In the genomic region with DNA sequence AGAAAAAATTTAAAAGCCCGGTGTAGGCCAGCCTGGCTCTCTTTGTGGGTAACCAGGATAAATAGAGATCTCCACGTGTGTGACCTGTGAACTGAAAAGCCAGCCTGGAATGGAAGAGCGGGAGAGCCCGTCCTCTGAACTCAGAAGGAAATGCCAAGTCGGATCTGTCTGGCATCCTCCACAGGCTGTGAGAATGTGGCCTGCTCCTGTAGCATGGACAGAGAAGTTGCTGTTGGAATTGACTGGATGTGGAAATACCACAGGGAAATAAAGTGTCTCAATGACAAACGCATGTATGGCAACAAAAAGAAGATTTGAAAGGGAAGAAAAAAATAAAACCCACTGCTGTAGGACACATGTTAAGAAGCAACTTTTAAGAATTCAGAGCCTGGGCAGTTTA, we compare ENCODE assay signal across 24 cellular contexts.
"Had no signal": no experiment of that assay in that cellular context is flagged by ENCODE, and none has a peak within 500 bp of the region (broad histone marks: within the 10 kb centered on the region; RNA-seq: fewer than 3 reads in every experiment).

No MANE protein-coding gene starts in this region.

- H3K36me3 ChIP-seq: neural progenitor cell, WERI-Rb-1 had no signal

- H3K9me3 Mint-ChIP-seq: activated CD4-positive, alpha-beta memory T cell treated with anti-CD3 and anti-CD28 coated beads, Interleukin-2, amount 10 ng/mL, durations not matched to agents 7 days and 5 days; activated naive CD8-positive, alpha-beta T cell treated with anti-CD3 and anti-CD28 coated beads, Interleukin-2, amount 50 U/mL, for 24 hours; activated T-cell treated with anti-CD3 and anti-CD28 coated beads, Interleukin-2, amount 50 U/mL, for 4 hours; central memory CD8-positive, alpha-beta T cell; endodermal cell; neural progenitor cell; stimulated activated naive CD8-positive, alpha-beta T cell treated with anti-CD3 and anti-CD28 coated beads, Interleukin-15, Interleukin-2, amounts not matched to agents 100 ng/mL and 50 ng/mL, for 24 hours had no signal

- H3K4me3 Mint-ChIP-seq: activated CD4-positive, alpha-beta memory T cell treated with anti-CD3 and anti-CD28 coated beads, Interleukin-2, amount 10 ng/mL, durations not matched to agents 7 days and 5 days; activated CD4-positive, alpha-beta T cell treated with anti-CD3 and anti-CD28 coated beads for 36 hours; activated naive CD8-positive, alpha-beta T cell treated with anti-CD3 and anti-CD28 coated beads, Interleukin-2, amount 50 U/mL, for 24 hours; activated T-cell treated with anti-CD3 and anti-CD28 coated beads, Interleukin-2, amount 50 U/mL, for 4 hours; central memory CD8-positive, alpha-beta T cell; endodermal cell; neural progenitor cell; stimulated activated naive CD8-positive, alpha-beta T cell treated with anti-CD3 and anti-CD28 coated beads, Interleukin-15, Interleukin-2, amounts not matched to agents 100 ng/mL and 50 ng/mL, for 24 hours; T-helper 17 cell had no signal

- H3K4me1 Mint-ChIP-seq: endodermal cell had no signal

- H3K27me3 ChIP-seq: brain microvascular endothelial cell, colonic mucosa, heart left ventricle, right atrium auricular region, suprapubic skin, transverse colon, vagina had no signal

- H3K4me1 ChIP-seq: colonic mucosa, neural progenitor cell, prostate gland had no signal

- ATAC-seq: activated CD4-positive, alpha-beta T cell treated with anti-CD3 and anti-CD28 coated beads for 36 hours; activated naive CD8-positive, alpha-beta T cell treated with anti-CD3 and anti-CD28 coated beads, Interleukin-2, amount 50 U/mL, for 24 hours; activated T-cell treated with anti-CD3 and anti-CD28 coated beads, Interleukin-2, amount 50 U/mL, for 4 hours; heart left ventricle; left lobe of liver; T-helper 17 cell had no signal

- H3K27me3 Mint-ChIP-seq: activated CD4-positive, alpha-beta memory T cell treated with anti-CD3 and anti-CD28 coated beads, Interleukin-2, amount 10 ng/mL, durations not matched to agents 7 days and 5 days; activated CD4-positive, alpha-beta T cell treated with anti-CD3 and anti-CD28 coated beads for 36 hours; activated naive CD8-positive, alpha-beta T cell treated with anti-CD3 and anti-CD28 coated beads, Interleukin-2, amount 50 U/mL, for 24 hours; central memory CD8-positive, alpha-beta T cell; stimulated activated naive CD8-positive, alpha-beta T cell treated with anti-CD3 and anti-CD28 coated beads, Interleukin-15, Interleukin-2, amounts not matched to agents 100 ng/mL and 50 ng/mL, for 24 hours; T-helper 17 cell had no signal

- H3K9me3 ChIP-seq: colonic mucosa, heart left ventricle, prostate gland, right atrium auricular region, suprapubic skin, transverse colon, vagina had no signal

- H3K27ac ChIP-seq: brain microvascular endothelial cell, colonic mucosa, heart left ventricle, neural progenitor cell, prostate gland, right atrium auricular region, suprapubic skin, transverse colon, vagina, WERI-Rb-1 had no signal

- H3K4me3 ChIP-seq: colonic mucosa, heart left ventricle, lung, neural progenitor cell, prostate gland, right atrium auricular region, suprapubic skin, transverse colon, vagina had no signal

- DNase-seq: activated CD4-positive, alpha-beta memory T cell treated with anti-CD3 and anti-CD28 coated beads, Interleukin-2, amount 10 ng/mL, durations not matched to agents 7 days and 5 days; activated CD4-positive, alpha-beta T cell treated with anti-CD3 and anti-CD28 coated beads for 36 hours; activated gamma-delta T cell; activated naive CD8-positive, alpha-beta T cell treated with anti-CD3 and anti-CD28 coated beads, Interleukin-2, amount 50 U/mL, for 24 hours; activated T-cell treated with anti-CD3 and anti-CD28 coated beads, Interleukin-2, amount 50 U/mL, for 4 hours; aorta; brain microvascular endothelial cell; colonic mucosa; endodermal cell; foreskin melanocyte; heart left ventricle; midbrain; T-helper 17 cell; transverse colon; WERI-Rb-1 had no signal

- H3K27ac Mint-ChIP-seq: activated CD4-positive, alpha-beta memory T cell treated with anti-CD3 and anti-CD28 coated beads, Interleukin-2, amount 10 ng/mL, durations not matched to agents 7 days and 5 days; activated CD4-positive, alpha-beta T cell treated with anti-CD3 and anti-CD28 coated beads for 36 hours; activated naive CD8-positive, alpha-beta T cell treated with anti-CD3 and anti-CD28 coated beads, Interleukin-2, amount 50 U/mL, for 24 hours; endodermal cell; neural progenitor cell; stimulated activated naive CD8-positive, alpha-beta T cell treated with anti-CD3 and anti-CD28 coated beads, Interleukin-15, Interleukin-2, amounts not matched to agents 100 ng/mL and 50 ng/mL, for 24 hours; T-helper 17 cell had no signal
